Comparison of ENCODE assay signal across 14 cellular contexts in the genomic region with DNA sequence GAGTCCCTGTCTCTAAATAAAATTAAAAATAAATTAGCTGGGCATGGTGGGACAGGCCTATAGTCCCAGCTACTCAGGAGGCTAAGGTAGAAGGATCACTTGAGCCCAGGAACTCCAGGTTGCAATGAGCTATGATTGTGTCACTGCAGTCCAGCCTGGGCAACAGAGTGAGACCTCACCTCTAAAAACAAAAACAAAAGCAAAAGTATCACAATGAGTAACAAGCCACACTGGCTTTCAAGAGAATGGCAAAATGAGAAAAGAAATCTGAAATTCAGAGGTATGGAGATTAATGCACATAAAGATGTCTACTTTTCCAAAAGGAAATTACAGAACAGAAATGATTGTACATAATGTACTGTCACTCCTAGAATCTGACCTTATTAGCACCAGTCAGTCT.
DNase-seq lines count a peak whose midpoint lies in the region; ATAC-seq and TF ChIP-seq lines count a peak whose summit lies in the region.
"Had no signal": no experiment of that assay in that cellular context is flagged by ENCODE, and none has a peak within 500 bp of the region (broad histone marks: within the 10 kb centered on the region; RNA-seq: fewer than 3 reads in every experiment).

No MANE protein-coding gene starts in this region.

- H3K4me3 Mint-ChIP-seq in progenitor cell of endocrine pancreas (ENCODE audit: low read depth) (no peak overlapping the region), T-cell (no peak overlapping the region)
- H3K4me3 Mint-ChIP-seq: activated naive CD4-positive, alpha-beta T cell treated with anti-CD3 and anti-CD28 coated beads, Interleukin-2, amount 50 U/mL, for 24 hours had no signal

- H3K27ac Mint-ChIP-seq in progenitor cell of endocrine pancreas (no peak overlapping the region), T-cell (no peak overlapping the region)
- H3K27ac Mint-ChIP-seq: activated naive CD4-positive, alpha-beta T cell treated with anti-CD3 and anti-CD28 coated beads, Interleukin-2, amount 50 U/mL, for 24 hours had no signal

- H3K27me3 Mint-ChIP-seq in progenitor cell of endocrine pancreas (no peaks in the 10 kb centered on the region), T-cell (peaks cover 0 to 2% of the 10 kb centered on the region in 2 donors)

- POLR2A ChIA-PET in T-cell (lab: Charles Lee): no interaction called here

- H3K9me3 Mint-ChIP-seq in progenitor cell of endocrine pancreas (ENCODE audit: low read depth): no peaks in the 10 kb centered on the region
- no peaks in the 10 kb centered on the region for H3K9me3 Mint-ChIP-seq in T-cell
- H3K9me3 Mint-ChIP-seq: activated naive CD4-positive, alpha-beta T cell treated with anti-CD3 and anti-CD28 coated beads, Interleukin-2, amount 50 U/mL, for 24 hours had no signal

- DNase-seq in progenitor cell of endocrine pancreas (ENCODE audit: low spot score, unreplicated experiment): no peak
- no peak for DNase-seq in T-cell
- DNase-seq in T-helper 1 cell: no peak
- DNase-seq in DMS 273 (lab: John Stamatoyannopoulos, UW; ENCODE audit: unreplicated experiment): no peak
- DNase-seq: activated CD4-positive, alpha-beta T cell treated with anti-CD3 and anti-CD28 coated beads for 4 hours; BE2C; gastrocnemius medialis; IMR-90; retina had no signal

- H3K4me1 Mint-ChIP-seq in progenitor cell of endocrine pancreas (ENCODE audit: low read depth) (peaks cover 9% of the 10 kb centered on the region), T-cell (no peaks in the 10 kb centered on the region)
- H3K4me1 Mint-ChIP-seq: activated naive CD4-positive, alpha-beta T cell treated with anti-CD3 and anti-CD28 coated beads, Interleukin-2, amount 50 U/mL, for 24 hours had no signal

- CTCF ChIA-PET in T-cell (lab: Charles Lee): no interaction called here

- ATAC-seq in GM18499 (IDR thresholded peaks at IDR 0.05; ENCODE audit: insufficient read depth, unreplicated experiment): peak; percentile 95
- peak; percentile 97 for ATAC-seq in GM19455 (IDR thresholded peaks at IDR 0.05; ENCODE audit: unreplicated experiment)
- peak; percentile 95 for ATAC-seq in HG02884 (IDR thresholded peaks at IDR 0.05; ENCODE audit: unreplicated experiment)
- ATAC-seq in HG03565 (IDR thresholded peaks at IDR 0.05; ENCODE audit: unreplicated experiment): peak; percentile 94
- ATAC-seq in T-cell (replicated peaks in 1 of 4): no peak
- ATAC-seq: gastrocnemius medialis had no signal

- H3K36me3 Mint-ChIP-seq in progenitor cell of endocrine pancreas (ENCODE audit: insufficient read depth): peaks cover 4% of the 10 kb centered on the region
- no peaks in the 10 kb centered on the region for H3K36me3 Mint-ChIP-seq in T-cell
- H3K36me3 Mint-ChIP-seq: activated naive CD4-positive, alpha-beta T cell treated with anti-CD3 and anti-CD28 coated beads, Interleukin-2, amount 50 U/mL, for 24 hours had no signal

- TF ChIP-seq CTCF in progenitor cell of endocrine pancreas (IDR thresholded peaks at IDR 0.05; ENCODE audit: unreplicated experiment): no peak

Comparison
In these comparisons a context has a peak if more than half of its experiments do, and no peak if none do; other contexts are left out.
1. ATAC-seq: peak in GM18499 (single experiment), GM19455 (single experiment), HG02884 (single experiment) and HG03565 (single experiment); none in T-cell (0 of 4).